14 cellular contexts compared by ENCODE assay signal in the genomic region with DNA sequence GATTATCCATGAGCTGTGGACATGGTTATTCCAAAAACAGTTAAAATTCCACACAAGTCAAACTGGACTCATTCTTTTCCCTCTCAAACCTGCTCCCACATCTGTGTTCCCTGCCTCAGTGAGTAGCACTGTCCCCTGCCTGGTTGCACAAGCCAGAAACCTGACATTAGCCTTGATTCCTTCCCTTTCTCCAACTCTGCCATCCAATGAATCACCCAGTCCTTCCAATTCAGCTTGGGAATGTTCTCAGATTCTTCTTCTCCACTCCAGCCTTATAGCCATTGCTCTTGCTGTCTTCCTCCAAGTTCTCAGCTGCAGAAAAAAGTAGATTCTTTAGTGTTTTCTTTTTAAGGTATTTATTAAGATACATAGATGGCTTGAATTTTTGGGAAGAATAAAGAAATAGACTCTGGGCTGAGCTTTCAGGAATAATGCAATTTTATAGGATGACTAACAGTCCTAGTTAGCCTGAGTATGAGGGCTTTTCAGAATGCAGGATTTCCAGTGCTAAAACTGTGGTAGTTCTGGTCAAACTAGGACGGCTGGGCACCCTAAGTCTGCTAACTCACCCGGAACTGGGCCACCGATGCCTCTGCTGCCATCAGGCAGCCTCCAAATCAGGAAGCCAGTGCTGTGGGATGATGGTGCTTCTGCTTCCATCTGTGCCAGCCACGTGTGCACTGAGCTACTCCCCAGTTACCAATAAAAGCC. TPM values are rescaled to one million over a fixed set of nuclear protein-coding genes. Genes with fewer than 3 reads are reported as not detected.
DNase-seq lines count a peak whose midpoint lies in the region; ATAC-seq and TF ChIP-seq lines count a peak whose summit lies in the region.
"Had no signal": no experiment of that assay in that cellular context is flagged by ENCODE, and none has a peak within 500 bp of the region (broad histone marks: within the 10 kb centered on the region; RNA-seq: fewer than 3 reads in every experiment).

No MANE protein-coding gene starts in this region.

- H2AFZ ChIP-seq in GM23338 (peak overlapping the region; percentile 66), PC-9 (no peak overlapping the region), trophoblast cell (ENCODE audit: insufficient read depth, low read length, poor library complexity) (no peak overlapping the region)

- H3K23ac ChIP-seq in trophoblast cell (ENCODE audit: low read length) = no peak overlapping the region

- DNase-seq in GM23338 (ENCODE audit: low spot score) (no peak), PC-9 (peak in 1 of 2 experiments; percentile 60), trophoblast cell (peak; percentile 36 to 72), iPS-NIHi7 (ENCODE audit: extremely low spot score) (no peak)
- DNase-seq in stimulated activated CD4-positive, alpha-beta T cell treated with anti-CD3 and anti-CD28 coated beads, Interleukin-4, amount 100 ng/mL, for 24 hours = no peak
- no peak for DNase-seq in activated CD8-positive, alpha-beta memory T cell treated with anti-CD3 and anti-CD28 coated beads, Interleukin-2, amount 10 ng/mL, durations not matched to agents 7 days and 5 days
- DNase-seq: activated CD4-positive, alpha-beta T cell treated with anti-CD3 and anti-CD28 coated beads for 1 hour; activated naive CD8-positive, alpha-beta T cell treated with anti-CD3 and anti-CD28 coated beads, Interleukin-2, amount 10 ng/mL, durations not matched to agents 7 days and 5 days; COR-L47; MG63; NCI-H2171 treated with DMSO at 0.1 percent for 48 hours had no signal

- TF ChIP-seq CTCF in GM23338 (conservative IDR thresholded peaks at IDR 0.05; ENCODE audit: low read depth in 2 of 2) (no peak), PC-9 (conservative IDR thresholded peaks at IDR 0.05) (no peak)

- H3K9me3 ChIP-seq in PC-9 (ENCODE audit: insufficient read depth, low read depth) (no peaks in the 10 kb centered on the region), esophagus (ENCODE audit: control insufficient read depth in 2 of 2, insufficient read depth in 1 of 2, low read depth in 1 of 2, low read length in 1 of 2) (no peaks in the 10 kb centered on the region), trophoblast cell (ENCODE audit: insufficient read depth, low read depth, low read length) (no peaks in the 10 kb centered on the region)
- H3K9me3 ChIP-seq: esophagus muscularis mucosa, MG63 had no signal

- no peak overlapping the region for H3K27ac ChIP-seq in GM23338 (ENCODE audit: low read depth)
- peak overlapping the region; percentile 35 for H3K27ac ChIP-seq in PC-9
- peak overlapping the region; percentile 33 to 66 for H3K27ac ChIP-seq in esophagus (ENCODE audit: low read depth in 2 of 2, low read length in 1 of 2)
- no peak overlapping the region for H3K27ac ChIP-seq in trophoblast cell (ENCODE audit: low read depth, low read length)
- H3K27ac ChIP-seq: esophagus muscularis mucosa had no signal

- no peaks in the 10 kb centered on the region for H3K4me1 Mint-ChIP-seq in GM23338
- no peaks in the 10 kb centered on the region for H3K4me1 Mint-ChIP-seq in activated CD8-positive, alpha-beta memory T cell treated with anti-CD3 and anti-CD28 coated beads, Interleukin-2, amount 10 ng/mL, durations not matched to agents 7 days and 5 days
- H3K4me1 Mint-ChIP-seq: activated naive CD8-positive, alpha-beta T cell treated with anti-CD3 and anti-CD28 coated beads, Interleukin-2, amount 10 ng/mL, durations not matched to agents 7 days and 5 days had no signal

- no peak overlapping the region for H4K8ac ChIP-seq in trophoblast cell (ENCODE audit: low read depth, low read length)

- ATAC-seq in GM23338 = no peak
- ATAC-seq in HG02970 (IDR thresholded peaks at IDR 0.05; ENCODE audit: low FRiP score, unreplicated experiment) = no peak
- no peak for ATAC-seq in activated CD8-positive, alpha-beta memory T cell treated with anti-CD3 and anti-CD28 coated beads, Interleukin-2, amount 10 ng/mL, durations not matched to agents 7 days and 5 days

- no peak overlapping the region for H4K91ac ChIP-seq in trophoblast cell (ENCODE audit: low read depth, low read length)

- no peaks in the 10 kb centered on the region for H3K79me2 ChIP-seq in GM23338 (replicated peaks; ENCODE audit: insufficient read depth)
- H3K79me2 ChIP-seq in PC-9 (ENCODE audit: low read depth) = no peaks in the 10 kb centered on the region
- no peaks in the 10 kb centered on the region for H3K79me2 ChIP-seq in trophoblast cell (ENCODE audit: control insufficient read depth, insufficient read depth, low read length, poor library complexity)

- no peak overlapping the region; the same call in 1 of the 2 replicates for H3K27ac Mint-ChIP-seq in GM23338
- H3K27ac Mint-ChIP-seq in activated CD8-positive, alpha-beta memory T cell treated with anti-CD3 and anti-CD28 coated beads, Interleukin-2, amount 10 ng/mL, durations not matched to agents 7 days and 5 days = no peak overlapping the region
- H3K27ac Mint-ChIP-seq: activated naive CD8-positive, alpha-beta T cell treated with anti-CD3 and anti-CD28 coated beads, Interleukin-2, amount 10 ng/mL, durations not matched to agents 7 days and 5 days had no signal

- no peak overlapping the region for H3K14ac ChIP-seq in trophoblast cell (ENCODE audit: low read length)

- no peaks in the 10 kb centered on the region for H3K36me3 ChIP-seq in GM23338 (ENCODE audit: insufficient read depth)
- no peaks in the 10 kb centered on the region for H3K36me3 ChIP-seq in PC-9 (ENCODE audit: low read depth)
- H3K36me3 ChIP-seq in esophagus (ENCODE audit: control insufficient read depth in 2 of 2, insufficient read depth in 2 of 2, low read length in 1 of 2) = no peaks in the 10 kb centered on the region
- no peaks in the 10 kb centered on the region for H3K36me3 ChIP-seq in trophoblast cell (ENCODE audit: control insufficient read depth in 1 of 2, insufficient read depth in 2 of 2, low read length in 2 of 2)
- H3K36me3 ChIP-seq: esophagus muscularis mucosa had no signal

- no peaks in the 10 kb centered on the region for H3K4me1 ChIP-seq in GM23338 (ENCODE audit: insufficient read depth)
- H3K4me1 ChIP-seq in PC-9 (replicated peaks; ENCODE audit: insufficient read depth) = peaks cover 24% of the 10 kb centered on the region
- no peaks in the 10 kb centered on the region for H3K4me1 ChIP-seq in esophagus (ENCODE audit: control insufficient read depth in 2 of 2, insufficient read depth in 2 of 2, low read length in 1 of 2)
- peaks cover 0 to 1% of the 10 kb centered on the region in 2 experiments for H3K4me1 ChIP-seq in trophoblast cell (ENCODE audit: control insufficient read depth in 1 of 2, insufficient read depth in 2 of 2, low read length in 2 of 2)

- H3K4me3 Mint-ChIP-seq in GM23338 = no peak overlapping the region
- no peak overlapping the region for H3K4me3 Mint-ChIP-seq in activated CD8-positive, alpha-beta memory T cell treated with anti-CD3 and anti-CD28 coated beads, Interleukin-2, amount 10 ng/mL, durations not matched to agents 7 days and 5 days
- H3K4me3 Mint-ChIP-seq: activated naive CD8-positive, alpha-beta T cell treated with anti-CD3 and anti-CD28 coated beads, Interleukin-2, amount 10 ng/mL, durations not matched to agents 7 days and 5 days had no signal

- POLR2A ChIA-PET in PC-9 (lab: Charles Lee; ENCODE audit: unreplicated experiment) = no interaction called here

- H3K27me3 ChIP-seq in GM23338 (ENCODE audit: insufficient read depth) (no peaks in the 10 kb centered on the region), PC-9 (ENCODE audit: insufficient read depth, low read depth) (no peaks in the 10 kb centered on the region), esophagus (ENCODE audit: control insufficient read depth in 1 of 2, insufficient read depth in 2 of 2, low read length in 2 of 2) (no peaks in the 10 kb centered on the region), trophoblast cell (ENCODE audit: insufficient read depth, low read length) (no peaks in the 10 kb centered on the region)
- H3K27me3 ChIP-seq: esophagus muscularis mucosa, MG63 had no signal

- H3K9me2 ChIP-seq in GM23338 (ENCODE audit: insufficient read depth) (0 out of 2 replicates have a peak, but pooled peaks cover 3% of the 10 kb centered on the region), PC-9 (ENCODE audit: insufficient read depth) (no peaks in the 10 kb centered on the region)

- no peaks in the 10 kb centered on the region for H3K79me1 ChIP-seq in trophoblast cell (ENCODE audit: low read length)

- H3K9me3 Mint-ChIP-seq in GM23338 = no peaks in the 10 kb centered on the region
- no peaks in the 10 kb centered on the region for H3K9me3 Mint-ChIP-seq in activated CD8-positive, alpha-beta memory T cell treated with anti-CD3 and anti-CD28 coated beads, Interleukin-2, amount 10 ng/mL, durations not matched to agents 7 days and 5 days (ENCODE audit: low read depth)

- CTCF ChIA-PET in PC-9 (lab: Charles Lee) = no interaction called here
- CTCF ChIA-PET in activated CD8-positive, alpha-beta memory T cell treated with anti-CD3 and anti-CD28 coated beads, Interleukin-2, amount 10 ng/mL, durations not matched to agents 7 days and 5 days (lab: Charles Lee) = no interaction called here

- no peak overlapping the region for H3K4ac ChIP-seq in trophoblast cell (ENCODE audit: low read depth, low read length)

- no peak overlapping the region for H2BK5ac ChIP-seq in trophoblast cell (ENCODE audit: low read depth, low read length, poor library complexity)

- H3K27me3 Mint-ChIP-seq in GM23338 (ENCODE audit: insufficient read depth, low read depth, poor library complexity) = peaks cover 3% of the 10 kb centered on the region
- H3K27me3 Mint-ChIP-seq in activated CD8-positive, alpha-beta memory T cell treated with anti-CD3 and anti-CD28 coated beads, Interleukin-2, amount 10 ng/mL, durations not matched to agents 7 days and 5 days = peaks cover 10% of the 10 kb centered on the region

- H2BK120ac ChIP-seq in trophoblast cell (ENCODE audit: insufficient read depth, low read length, poor library complexity) = no peak overlapping the region

- 49% methylated on average over 4 of the region's 4 CpGs for WGBS in esophagus, 2 donors
- no CpG with 5 or more reads among the region's 4 CpGs for WGBS in trophoblast cell (ENCODE audit: extremely low coverage, insufficient coverage, insufficient read length)

- H3F3A ChIP-seq in GM23338 (replicated peaks; ENCODE audit: low read depth) (no peaks in the 10 kb centered on the region), PC-9 (ENCODE audit: insufficient read depth, low read depth) (peaks cover 16% of the 10 kb centered on the region; the same call in 1 of the 2 replicates)

- H3K18ac ChIP-seq in trophoblast cell (ENCODE audit: low read length) = no peak overlapping the region

- H3K4me3 ChIP-seq in GM23338 (no peak overlapping the region), PC-9 (no peak overlapping the region), esophagus (ENCODE audit: low read depth in 1 of 2, low read length in 2 of 2) (no peak overlapping the region), trophoblast cell (ENCODE audit: low read depth, low read length) (no peak overlapping the region)
- H3K4me3 ChIP-seq: esophagus muscularis mucosa, MG63 had no signal

- H3K4me2 ChIP-seq in GM23338 = no peak overlapping the region
- H3K4me2 ChIP-seq in PC-9 = peak overlapping the region; percentile 31
- no peak overlapping the region for H3K4me2 ChIP-seq in trophoblast cell (ENCODE audit: low read length)

- no peak overlapping the region for H2AK5ac ChIP-seq in trophoblast cell (ENCODE audit: low read length)

- H2BK12ac ChIP-seq in trophoblast cell (ENCODE audit: low read length) = no peak overlapping the region

- no peaks in the 10 kb centered on the region for H3K36me3 Mint-ChIP-seq in GM23338 (ENCODE audit: low read depth)
- no peaks in the 10 kb centered on the region for H3K36me3 Mint-ChIP-seq in activated CD8-positive, alpha-beta memory T cell treated with anti-CD3 and anti-CD28 coated beads, Interleukin-2, amount 10 ng/mL, durations not matched to agents 7 days and 5 days
- H3K36me3 Mint-ChIP-seq: activated naive CD8-positive, alpha-beta T cell treated with anti-CD3 and anti-CD28 coated beads, Interleukin-2, amount 10 ng/mL, durations not matched to agents 7 days and 5 days had no signal

- H4K12ac ChIP-seq in trophoblast cell (ENCODE audit: low read depth, low read length) = no peak overlapping the region

- no TSS peak for BruUV-seq in PC-9 (replicated peaks; lab: Mats Ljungman, UMichigan)

- H3K9ac ChIP-seq in trophoblast cell (ENCODE audit: low read length) = no peak overlapping the region

- H4K20me1 ChIP-seq in GM23338 (replicated peaks; ENCODE audit: insufficient read depth) = no peaks in the 10 kb centered on the region
- H4K20me1 ChIP-seq in PC-9 (ENCODE audit: insufficient read depth) = no peaks in the 10 kb centered on the region

- intact Hi-C loops in PC-9 (cut with micrococcal nuclease; ENCODE audit: unreplicated experiment) = no loop called here

RNA-seq across cellular contexts. Expression of a gene that starts 18.2 kb away (rescaled TPM):
- 20.8 and 30.2 TPM in 2 replicates for total RNA-seq in GM23338 (2014; rRNA removed; shearing (Covaris generic))
- polyA plus RNA-seq in GM23338 (2016; fragmentation: Nextera tagmentation; extraction: Ambion mirVana) (7.4 and 8.2 TPM in 2 replicates), esophagus (10 to 100 TPM; 29.6 to 59.0 TPM)
- 32.9 and 35.5 TPM in 2 replicates for total RNA-seq in PC-9 (2021)
- polyA plus RNA-seq in trophoblast cell (2013) = 10.6 and 10.9 TPM in 2 replicates
- under 1 TPM; 0.03 to 0.47 TPM for total RNA-seq in activated CD8-positive, alpha-beta memory T cell treated with anti-CD3 and anti-CD28 coated beads, Interleukin-2, amount 10 ng/mL, durations not matched to agents 7 days and 5 days
- total RNA-seq: activated naive CD8-positive, alpha-beta T cell treated with anti-CD3 and anti-CD28 coated beads, Interleukin-2, amount 10 ng/mL, durations not matched to agents 7 days and 5 days had no signal

Comparison
In these comparisons a context has a peak if more than half of its experiments do, and no peak if none do; other contexts are left out.
1. DNase-seq: peak in trophoblast cell (2 of 2); none in GM23338 (single experiment), stimulated activated CD4-positive, alpha-beta T cell treated with anti-CD3 and anti-CD28 coated beads, Interleukin-4, amount 100 ng/mL, for 24 hours (single experiment), iPS-NIHi7 (single experiment) and activated CD8-positive, alpha-beta memory T cell treated with anti-CD3 and anti-CD28 coated beads, Interleukin-2, amount 10 ng/mL, durations not matched to agents 7 days and 5 days (single experiment).
2. H3K27ac ChIP-seq: peak in PC-9 (single experiment) and esophagus (2 of 2); none in GM23338 (single experiment) and trophoblast cell (single experiment).
3. RNA of a gene that starts 18.2 kb away (total RNA-seq): 32.9 to 35.5 TPM in PC-9 and 20.8 to 30.2 TPM in GM23338; 0.03 to 0.47 TPM in activated CD8-positive, alpha-beta memory T cell treated with anti-CD3 and anti-CD28 coated beads, Interleukin-2, amount 10 ng/mL, durations not matched to agents 7 days and 5 days; every median in the first group is over 10 times any median in the second.